8 cellular contexts compared by ENCODE assay signal in genomic region chr17:32006957-32007462, GRCh38. TPM values are rescaled to one million over a fixed set of nuclear protein-coding genes. Genes with fewer than 3 reads are reported as not detected.
DNase-seq lines count a peak whose midpoint lies in the region; ATAC-seq, FAIRE-seq and TF ChIP-seq lines count a peak whose summit lies in the region.

Gene LRRC37B (plus strand): TSS chr17:32007383. CDS start chr17:32021393, 14,010 bp downstream.

- peak within 1 kb of the TSS; percentile 98 for H3K4me2 ChIP-seq in A549

- H3K27me3 ChIP-seq in kidney epithelial cell (ENCODE audit: control insufficient read depth, insufficient read depth, low read length) = no peaks in the 10 kb centered on the region

- TF ChIP-seq CTCF in A549 (IDR thresholded peaks at IDR 0.05) (peak; percentile 96), kidney epithelial cell (IDR thresholded peaks at IDR 0.05; ENCODE audit: insufficient read depth, low read length, poor library complexity, severe bottlenecking) (peak; percentile 66)

- H3K9me3 ChIP-seq in A549 = no peaks in the 10 kb centered on the region

- POLR2A ChIA-PET in A549 (lab: Yijun Ruan, JAX) = interaction anchor here (0.5 to 1.3 kb wide), 7 partner anchors 13 to 253 kb away, joined by 3 to 5 read pairs (median 3); partner anchors contain the start of gene UTP6

- 3% methylated on average over 36 of the region's 51 CpGs for WGBS in A549 (ENCODE audit: missing lambda C conversion rate)

- no peak for FAIRE-seq in A549 (lab: Jason Lieb, UNC)

- TF ChIP-seq POLR2A in A549 (IDR thresholded peaks at IDR 0.05; ENCODE audit: low read length) = peak; percentile 43

- peak within 1 kb of the TSS; percentile 84 to 96 for H3K27ac ChIP-seq in A549

- TF ChIP-seq RAD21 in A549 (conservative IDR thresholded peaks at IDR 0.05 in 1 of 2, IDR thresholded peaks at IDR 0.05 in 1 of 2) = peak; percentile 45 to 54; a peak in 3 of 5 replicates

- no peak for TF ChIP-seq EP300 in A549 (IDR thresholded peaks at IDR 0.05)

- H3K4me3 ChIP-seq in A549 (peak within 1 kb of the TSS; percentile 92), kidney epithelial cell (ENCODE audit: low read depth, low read length) (peak within 1 kb of the TSS; percentile 78)

- H3K36me3 ChIP-seq in kidney epithelial cell (ENCODE audit: control insufficient read depth, insufficient read depth, low read length) = no peaks in the 10 kb centered on the region

- H3K4me1 ChIP-seq in A549 = peaks cover 8% of the 10 kb centered on the region; the same call in 1 of the 3 replicates

- peak; percentile 85 to 88 for DNase-seq in A549 (ENCODE audit: low read depth in 1 of 2, low spot score in 1 of 2)
- peak; percentile 85 for DNase-seq in NCI-H345 (lab: John Stamatoyannopoulos, UW)
- peak; percentile 71 for DNase-seq in activated CD4-positive, CD25-positive, alpha-beta regulatory T cell treated with anti-CD3 and anti-CD28 coated beads, Interleukin-2, amount 50 U/mL, for 16 hours (ENCODE audit: low read depth, low spot score)
- DNase-seq in central memory CD4-positive, alpha-beta T cell = peak; percentile 86
- DNase-seq in kidney epithelial cell (ENCODE audit: low read depth) = no peak
- peak; percentile 92 for DNase-seq in stimulated activated CD4-positive, alpha-beta T cell treated with anti-CD3 and anti-CD28 coated beads, Interleukin-15, amount 100 ng/mL, for 24 hours

- ATAC-seq in A549 (peak; percentile 88 to 97), GM18861 (IDR thresholded peaks at IDR 0.05; ENCODE audit: unreplicated experiment) (peak; percentile 65), HG03103 (IDR thresholded peaks at IDR 0.05; ENCODE audit: low read depth, unreplicated experiment) (peak; percentile 75)

- CTCF ChIA-PET in A549 (lab: Yijun Ruan, JAX) = interaction anchor here (0.6 to 3.9 kb wide), 29 partner anchors 9 to 451 kb away, joined by 3 to 48 read pairs (median 4); no protein-coding TSS in a partner anchor

TF ChIP-seq in A549, 52 proteins besides CTCF, POLR2A, EP300 and RAD21 (continues in another document):
- TF ChIP-seq RFX5 (IDR thresholded peaks at IDR 0.05) (no peak), TP53 (CRISPR knock-in tag; IDR thresholded peaks at IDR 0.05) (no peak), HEYL (CRISPR knock-in tag; IDR thresholded peaks at IDR 0.05) (no peak), KDM5A (IDR thresholded peaks at IDR 0.05) (no peak), EHMT2 (IDR thresholded peaks at IDR 0.05; ENCODE audit: low read depth) (no peak), JUNB (IDR thresholded peaks at IDR 0.05) (no peak), USF2 (IDR thresholded peaks at IDR 0.05) (peak; percentile 91), NFE2L2 (conservative IDR thresholded peaks at IDR 0.05; ENCODE audit: low read length) (no peak), ESRRA (IDR thresholded peaks at IDR 0.05; ENCODE audit: borderline replicate concordance, low read length) (no peak), BHLHE40 (IDR thresholded peaks at IDR 0.05; ENCODE audit: low read depth, low read length) (peak; percentile 87), MAFK (IDR thresholded peaks at IDR 0.05; ENCODE audit: partially characterized antibody) (no peak), MAX (IDR thresholded peaks at IDR 0.05) (peak; percentile 86), CBX2 (IDR thresholded peaks at IDR 0.05; ENCODE audit: borderline replicate concordance, low read depth) (no peak), KDM1A (IDR thresholded peaks at IDR 0.05; ENCODE audit: low read depth) (no peak), SREBF2 (IDR thresholded peaks at IDR 0.05) (no peak), FOSB (CRISPR knock-in tag; IDR thresholded peaks at IDR 0.05) (no peak), MAZ (IDR thresholded peaks at IDR 0.05; ENCODE audit: borderline replicate concordance, low read depth, low read length) (peak; percentile 77), ZNF302 (CRISPR knock-in tag; IDR thresholded peaks at IDR 0.05) (no peak), POLR2AphosphoS2 (conservative IDR thresholded peaks at IDR 0.05; ENCODE audit: low read length) (no peak), SMC3 (IDR thresholded peaks at IDR 0.05) (peak; percentile 66), ZSCAN20 (CRISPR knock-in tag; IDR thresholded peaks at IDR 0.05) (no peak), CEBPB (IDR thresholded peaks at IDR 0.05) (no peak), HES2 (IDR thresholded peaks at IDR 0.05) (no peak), EHF (CRISPR knock-in tag; IDR thresholded peaks at IDR 0.05) (no peak), NPAS2 (CRISPR knock-in tag; IDR thresholded peaks at IDR 0.05; ENCODE audit: borderline replicate concordance) (no peak), RNF2 (IDR thresholded peaks at IDR 0.05; ENCODE audit: borderline replicate concordance, low read depth) (no peak), TFCP2L1 (CRISPR knock-in tag; IDR thresholded peaks at IDR 0.05) (no peak), HDAC2 (IDR thresholded peaks at IDR 0.05) (no peak), CHD4 (IDR thresholded peaks at IDR 0.05; ENCODE audit: borderline replicate concordance) (0 out of 2 replicates have a peak, but pooled peaks have one; percentile 60), FOXS1 (CRISPR knock-in tag; IDR thresholded peaks at IDR 0.05) (no peak), CBX8 (IDR thresholded peaks at IDR 0.05) (no peak), PHF8 (IDR thresholded peaks at IDR 0.05; ENCODE audit: borderline replicate concordance, low read depth) (no peak), PBX3 (IDR thresholded peaks at IDR 0.05) (no peak), REST (IDR thresholded peaks at IDR 0.05) (no peak), CHD2 (IDR thresholded peaks at IDR 0.05; ENCODE audit: low read length, partially characterized antibody) (no peak), HOXA7 (CRISPR knock-in tag; IDR thresholded peaks at IDR 0.05) (no peak)

RNA-seq across cellular contexts. Expression of gene LRRC37B, which starts in this region (rescaled TPM):
- polyA plus RNA-seq in A549 (2011; rRNA removed) (14.2 and 17.9 TPM in 2 replicates), A549 (2017; fragmentation: RNase III; extraction: RNeasy Plus Mini Kit Qiagen cat#74134 plus additional on column Dnase treatment) (7.6 to 8.6 TPM (median 8.3 TPM) in 3 replicates)
- 7.1 and 7.4 TPM in 2 replicates for polyA plus RNA-seq in A549 (2012; cell fraction: cytosol; rRNA removed)
- 7.8 and 10.4 TPM in 2 replicates for polyA plus RNA-seq in A549 (2012; cell fraction: nucleus; rRNA removed)
- 28.1 and 32.1 TPM in 2 replicates for polyA minus RNA-seq in A549 (2011; rRNA and poly(A)+ RNA removed)
- total RNA-seq in kidney epithelial cell = 7.5 and 15.8 TPM in 2 replicates
